21 cellular contexts compared by ENCODE assay signal in the genomic region with DNA sequence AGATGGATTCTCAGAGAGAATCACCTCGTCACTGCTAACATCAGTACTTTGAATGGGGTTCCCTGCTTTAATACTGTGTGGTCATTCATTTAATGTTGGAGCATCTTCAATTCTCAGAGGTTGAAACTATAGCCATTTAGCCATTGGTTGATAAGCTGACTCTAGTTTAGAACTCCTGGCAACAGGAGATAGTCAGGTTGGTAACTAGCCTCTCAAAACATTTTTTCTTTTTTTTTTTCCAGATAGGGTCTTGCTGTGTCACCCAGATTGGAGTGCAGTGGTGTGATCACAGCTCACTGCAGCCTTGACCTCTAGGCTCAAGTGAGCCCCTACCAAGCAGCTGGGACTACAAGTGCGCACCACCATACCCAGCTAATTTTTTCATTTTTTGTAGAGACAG.
"Had no signal": no experiment of that assay in that cellular context is flagged by ENCODE, and none has a peak within 500 bp of the region (broad histone marks: within the 10 kb centered on the region; RNA-seq: fewer than 3 reads in every experiment).

No MANE protein-coding gene starts in this region.

- H3K4me1 ChIP-seq: colonic mucosa had no signal

- H3K36me3 Mint-ChIP-seq: mesothelial cell of epicardium had no signal

- H3K27me3 Mint-ChIP-seq: dendritic cell treated with granulocyte-macrophage colony-stimulating factor and Interleukin-4, amounts not matched to agents 40 ng/mL and 50 ng/mL, for 4 days had no signal

- H3K27ac ChIP-seq: colonic mucosa, esophagus squamous epithelium, gastrocnemius medialis, heart right ventricle, left lung, lower lobe of right lung had no signal

- DNase-seq: colonic mucosa; cortex of kidney; effector CD8-positive, alpha-beta T cell; effector memory CD8-positive, alpha-beta T cell; endodermal cell; esophagus squamous epithelium; foreskin fibroblast; foreskin melanocyte; gastrocnemius medialis; glutamatergic neuron; head of caudate nucleus; heart right ventricle; hippocampal formation; left cardiac atrium; left lung; left ventricle myocardium superior; lower lobe of right lung; mesenchymal stem cell had no signal

- H3K9me3 Mint-ChIP-seq: dendritic cell treated with granulocyte-macrophage colony-stimulating factor and Interleukin-4, amounts not matched to agents 40 ng/mL and 50 ng/mL, for 4 days; effector memory CD8-positive, alpha-beta T cell; endodermal cell; mesothelial cell of epicardium had no signal

- H3K27me3 ChIP-seq: colonic mucosa, esophagus squamous epithelium, gastrocnemius medialis, heart right ventricle, left lung had no signal

- H3K4me3 Mint-ChIP-seq: dendritic cell treated with granulocyte-macrophage colony-stimulating factor and Interleukin-4, amounts not matched to agents 40 ng/mL and 50 ng/mL, for 4 days; effector memory CD8-positive, alpha-beta T cell; endodermal cell; mesothelial cell of epicardium had no signal

- H3K36me3 ChIP-seq: colonic mucosa, esophagus squamous epithelium, gastrocnemius medialis, heart right ventricle, left lung, lower lobe of right lung had no signal

- H3K27ac Mint-ChIP-seq: dendritic cell treated with granulocyte-macrophage colony-stimulating factor and Interleukin-4, amounts not matched to agents 40 ng/mL and 50 ng/mL, for 4 days; effector memory CD8-positive, alpha-beta T cell; endodermal cell; mesothelial cell of epicardium had no signal

- ATAC-seq: effector memory CD8-positive, alpha-beta T cell; esophagus mucosa; gastrocnemius medialis; heart right ventricle; left cardiac atrium; left lung; left ventricle myocardium superior; lower lobe of right lung had no signal

- H3K4me3 ChIP-seq: colonic mucosa, esophagus squamous epithelium, gastrocnemius medialis, heart right ventricle, left lung, lower lobe of right lung had no signal

- H3K9me3 ChIP-seq: colonic mucosa, esophagus squamous epithelium, gastrocnemius medialis, heart right ventricle, left lung, lower lobe of right lung had no signal
